8 cellular contexts compared by ENCODE assay signal in genomic region chr7:135976312-135977019, GRCh38. TPM values are rescaled to one million over a fixed set of nuclear protein-coding genes. Genes with fewer than 3 reads are reported as not detected.
A peak's percentile ranks its signal among the peaks of the same experiment; 100 is the strongest.
DNase-seq lines count a peak whose midpoint lies in the region; ATAC-seq and TF ChIP-seq lines count a peak whose summit lies in the region.

No MANE protein-coding gene starts in this region.

- H3K27me3 Mint-ChIP-seq in activated CD4-positive, alpha-beta T cell treated with anti-CD3 and anti-CD28 coated beads, Interleukin-2, amount 10 ng/mL, durations not matched to agents 24 days and 14 days: no peaks in the 10 kb centered on the region
- H3K27me3 Mint-ChIP-seq in nephron (ENCODE audit: low read depth): no peaks in the 10 kb centered on the region

- H3K4me1 Mint-ChIP-seq in activated CD4-positive, alpha-beta T cell treated with anti-CD3 and anti-CD28 coated beads, Interleukin-2, amount 10 ng/mL, durations not matched to agents 24 days and 14 days: peaks cover 57% of the 10 kb centered on the region
- H3K4me1 Mint-ChIP-seq in nephron: peaks cover 29% of the 10 kb centered on the region

- H3K36me3 ChIP-seq in esophagus (ENCODE audit: control insufficient read depth in 2 of 2, insufficient read depth in 2 of 2, low read length in 1 of 2): no peaks in the 10 kb centered on the region

- H3K4me3 Mint-ChIP-seq in activated CD4-positive, alpha-beta T cell treated with anti-CD3 and anti-CD28 coated beads, Interleukin-2, amount 10 ng/mL, durations not matched to agents 24 days and 14 days: peak overlapping the region; percentile 95
- peak overlapping the region; percentile 96 to 99 (median 99) for H3K4me3 Mint-ChIP-seq in nephron

- H3K9me3 Mint-ChIP-seq in activated CD4-positive, alpha-beta T cell treated with anti-CD3 and anti-CD28 coated beads, Interleukin-2, amount 10 ng/mL, durations not matched to agents 24 days and 14 days: no peaks in the 10 kb centered on the region
- H3K9me3 Mint-ChIP-seq in nephron: no peaks in the 10 kb centered on the region

- WGBS in esophagus, 2 donors: 2 to 4% methylated on average over 13 of the region's 13 CpGs

- no peak for TF ChIP-seq CTCF in C4-2B (conservative IDR thresholded peaks at IDR 0.05)
- TF ChIP-seq CTCF in HL-60 (IDR thresholded peaks at IDR 0.05; ENCODE audit: insufficient read depth, low read length): no peak
- TF ChIP-seq CTCF in nephron (IDR thresholded peaks at IDR 0.05; ENCODE audit: unreplicated experiment in 3 of 3): no peak

- intact Hi-C loops in activated CD4-positive, alpha-beta T cell treated with anti-CD3 and anti-CD28 coated beads, Interleukin-2, amount 10 ng/mL, durations not matched to agents 24 days and 14 days (cut with micrococcal nuclease): loop anchor here (1.0 to 10.0 kb wide), 5 partner anchors 314 to 1332 kb away; partner anchors contain the start of genes BPGM, CNOT4, NUP205 and STMP1

- H3K27ac ChIP-seq in C4-2B (peak overlapping the region; percentile 82), HL-60 (replicated peaks) (peak overlapping the region; percentile 78), esophagus (ENCODE audit: low read depth in 2 of 2, low read length in 1 of 2) (peak overlapping the region; percentile 74 to 94)

- ATAC-seq in GM19351 (IDR thresholded peaks at IDR 0.05; ENCODE audit: unreplicated experiment): peak; percentile 21

- DNase-seq in HL-60 (ENCODE audit: low read depth in 1 of 2, low spot score in 1 of 2) (peak; percentile 11 to 39), NCI-H2107 (lab: John Stamatoyannopoulos, UW) (no peak), NCI-H2107 treated with DMSO at 0.1 percent for 48 hours (lab: John Stamatoyannopoulos, UW; ENCODE audit: unreplicated experiment) (no peak)
- DNase-seq in activated CD4-positive, alpha-beta T cell treated with anti-CD3 and anti-CD28 coated beads, Interleukin-2, amount 10 ng/mL, durations not matched to agents 24 days and 14 days: peak; percentile 81

- no peaks in the 10 kb centered on the region for H3K4me1 ChIP-seq in esophagus (ENCODE audit: control insufficient read depth in 2 of 2, insufficient read depth in 2 of 2, low read length in 1 of 2)

- H3K27ac Mint-ChIP-seq in activated CD4-positive, alpha-beta T cell treated with anti-CD3 and anti-CD28 coated beads, Interleukin-2, amount 10 ng/mL, durations not matched to agents 24 days and 14 days: peak overlapping the region; percentile 86
- H3K27ac Mint-ChIP-seq in nephron: peak overlapping the region; percentile 76 to 89 (median 82)

- H3K9me3 ChIP-seq in esophagus (ENCODE audit: control insufficient read depth in 2 of 2, insufficient read depth in 1 of 2, low read depth in 1 of 2, low read length in 1 of 2): no peaks in the 10 kb centered on the region

- peaks cover 14% of the 10 kb centered on the region for H3K36me3 Mint-ChIP-seq in activated CD4-positive, alpha-beta T cell treated with anti-CD3 and anti-CD28 coated beads, Interleukin-2, amount 10 ng/mL, durations not matched to agents 24 days and 14 days (ENCODE audit: low read depth)
- peaks cover 8% of the 10 kb centered on the region for H3K36me3 Mint-ChIP-seq in nephron (ENCODE audit: low read depth)

- H3K27me3 ChIP-seq in HL-60 (ENCODE audit: insufficient read depth, poor library complexity, severe bottlenecking): no peaks in the 10 kb centered on the region
- H3K27me3 ChIP-seq in esophagus (ENCODE audit: control insufficient read depth in 1 of 2, insufficient read depth in 2 of 2, low read length in 2 of 2): no peaks in the 10 kb centered on the region

- H3K4me3 ChIP-seq in HL-60 (replicated peaks; ENCODE audit: insufficient read depth, low read length) (peak overlapping the region; percentile 97), esophagus (ENCODE audit: low read depth in 1 of 2, low read length in 2 of 2) (peak overlapping the region; percentile 82 to 98)

RNA-seq across cellular contexts. Expression of gene MTPN, which starts 0.7 kb away (rescaled TPM):
- total RNA-seq in activated CD4-positive, alpha-beta T cell treated with anti-CD3 and anti-CD28 coated beads, Interleukin-2, amount 10 ng/mL, durations not matched to agents 24 days and 14 days: 121 and 126 TPM in 2 replicates
- 100 to 1,000 TPM in 1 of 2 donors, 10 to 100 TPM in 1; 54.8 to 100 TPM for polyA plus RNA-seq in esophagus

Comparison
In these comparisons a context has a peak if more than half of its experiments do, and no peak if none do; other contexts are left out.
1. DNase-seq: peak in HL-60 (2 of 2) and activated CD4-positive, alpha-beta T cell treated with anti-CD3 and anti-CD28 coated beads, Interleukin-2, amount 10 ng/mL, durations not matched to agents 24 days and 14 days (single experiment); none in NCI-H2107 (single experiment) and NCI-H2107 treated with DMSO at 0.1 percent for 48 hours (single experiment).
2. Peak in every context shown above with its lines, with median percentiles within 50 percentile points of each other: H3K27ac ChIP-seq.